ENCODE assay signal across 8 cellular contexts in genomic region chr6:166341464-166341863, GRCh38. TPM values are rescaled to one million over a fixed set of nuclear protein-coding genes. Genes with fewer than 3 reads are reported as not detected.
DNase-seq lines count a peak whose midpoint lies in the region; ATAC-seq and TF ChIP-seq lines count a peak whose summit lies in the region.

No MANE protein-coding gene starts in this region.

- H3K27me3 Mint-ChIP-seq in CD4-positive, CD25-positive, alpha-beta regulatory T cell, result no peaks in the 10 kb centered on the region
- no peaks in the 10 kb centered on the region for H3K27me3 Mint-ChIP-seq in natural killer cell treated with Interleukin-12 subunit alpha and Interleukin-12 subunit beta and Interleukin-15 and Interleukin-18, amount 100 ng/mL, for 72 hours

- H3K9me3 Mint-ChIP-seq in CD4-positive, CD25-positive, alpha-beta regulatory T cell, result no peaks in the 10 kb centered on the region
- H3K9me3 Mint-ChIP-seq in natural killer cell treated with Interleukin-12 subunit alpha and Interleukin-12 subunit beta and Interleukin-15 and Interleukin-18, amount 100 ng/mL, for 72 hours, result no peaks in the 10 kb centered on the region

- H3K4me3 Mint-ChIP-seq in CD4-positive, CD25-positive, alpha-beta regulatory T cell, result peak overlapping the region; percentile 91 to 97 (median 94)
- H3K4me3 Mint-ChIP-seq in natural killer cell treated with Interleukin-12 subunit alpha and Interleukin-12 subunit beta and Interleukin-15 and Interleukin-18, amount 100 ng/mL, for 72 hours, result peak overlapping the region; percentile 87

- H3K4me1 Mint-ChIP-seq in CD4-positive, CD25-positive, alpha-beta regulatory T cell, result peaks cover 13 to 20% (median 14%) of the 10 kb centered on the region in 4 donors
- peaks cover 11 to 19% of the 10 kb centered on the region in 2 donors for H3K4me1 Mint-ChIP-seq in natural killer cell treated with Interleukin-12 subunit alpha and Interleukin-12 subunit beta and Interleukin-15 and Interleukin-18, amount 100 ng/mL, for 72 hours (ENCODE audit: low read depth in 2 of 2)

- H3K27me3 ChIP-seq in CD4-positive, CD25-positive, alpha-beta regulatory T cell (ENCODE audit: control insufficient read depth, insufficient read depth, low read length), result no peaks in the 10 kb centered on the region

- H3K27ac ChIP-seq in CD4-positive, CD25-positive, alpha-beta regulatory T cell (ENCODE audit: insufficient read depth, low read length, poor library complexity, severe bottlenecking), result peak overlapping the region; percentile 79

- no peak for TF ChIP-seq POLR2A in NB4 (IDR thresholded peaks at IDR 0.05; ENCODE audit: extremely low read depth, insufficient read length)

- peaks cover 10% of the 10 kb centered on the region for H3K36me3 Mint-ChIP-seq in CD4-positive, CD25-positive, alpha-beta regulatory T cell
- peaks cover 5% of the 10 kb centered on the region for H3K36me3 Mint-ChIP-seq in natural killer cell treated with Interleukin-12 subunit alpha and Interleukin-12 subunit beta and Interleukin-15 and Interleukin-18, amount 100 ng/mL, for 72 hours

- peak overlapping the region; percentile 94 for H3K4me3 ChIP-seq in CD4-positive, CD25-positive, alpha-beta regulatory T cell (ENCODE audit: low read depth, low read length)
- H3K4me3 ChIP-seq in NB4 (ENCODE audit: low read depth, low read length) (peak overlapping the region; percentile 89), choroid plexus epithelial cell (ENCODE audit: low read depth, low read length) (peak overlapping the region; percentile 100)

- no peaks in the 10 kb centered on the region for H3K9me3 ChIP-seq in CD4-positive, CD25-positive, alpha-beta regulatory T cell (ENCODE audit: control insufficient read depth in 2 of 2, low read length in 2 of 2)

- peaks cover 64% of the 10 kb centered on the region for H3K4me1 ChIP-seq in CD4-positive, CD25-positive, alpha-beta regulatory T cell (ENCODE audit: control insufficient read depth, insufficient read depth, low read length, poor library complexity, severe bottlenecking)

- H3K27ac Mint-ChIP-seq in CD4-positive, CD25-positive, alpha-beta regulatory T cell, result peak overlapping the region; percentile 22 to 94 (median 84)
- H3K27ac Mint-ChIP-seq in natural killer cell treated with Interleukin-12 subunit alpha and Interleukin-12 subunit beta and Interleukin-15 and Interleukin-18, amount 100 ng/mL, for 72 hours, result peak overlapping the region; percentile 80 to 83

- no peak for TF ChIP-seq CTCF in NB4 (IDR thresholded peaks at IDR 0.05; ENCODE audit: low read depth, low read length)
- TF ChIP-seq CTCF in choroid plexus epithelial cell (conservative IDR thresholded peaks at IDR 0.05; ENCODE audit: low read depth, low read length), result no peak

- DNase-seq in CD4-positive, CD25-positive, alpha-beta regulatory T cell, result peak in 2 of 3 donors; percentile 42 to 73
- DNase-seq in NB4 (ENCODE audit: low read depth) (peak; percentile 67), choroid plexus epithelial cell (ENCODE audit: low read depth) (no peak), medulla oblongata (ENCODE audit: extremely low spot score) (no peak), AG08395 (ENCODE audit: low spot score) (no peak), NCI-H1092 (lab: John Stamatoyannopoulos, UW) (no peak)
- DNase-seq in natural killer cell treated with Interleukin-12 subunit alpha and Interleukin-12 subunit beta and Interleukin-15 and Interleukin-18, amount 100 ng/mL, for 72 hours (ENCODE audit: low spot score), result no peak

- peak; percentile 43 to 56 for ATAC-seq in CD4-positive, CD25-positive, alpha-beta regulatory T cell (ENCODE audit: low read depth in 2 of 2)
- ATAC-seq in natural killer cell treated with Interleukin-12 subunit alpha and Interleukin-12 subunit beta and Interleukin-15 and Interleukin-18, amount 100 ng/mL, for 72 hours, result no peak
- ATAC-seq in HG02623 (IDR thresholded peaks at IDR 0.05; ENCODE audit: unreplicated experiment), result no peak

- H3K36me3 ChIP-seq in CD4-positive, CD25-positive, alpha-beta regulatory T cell (ENCODE audit: control insufficient read depth, insufficient read depth, low read length), result peaks cover 16% of the 10 kb centered on the region

RNA-seq across cellular contexts. Expression of gene SFT2D1, which starts 0.9 kb away (rescaled TPM):
- total RNA-seq in CD4-positive, CD25-positive, alpha-beta regulatory T cell, result 23.7 TPM
- 100 to 1,000 TPM in 3 of 4 donors, 10 to 100 TPM in 1; 75.8 to 109 (median 106) TPM for polyA plus RNA-seq in CD4-positive, CD25-positive, alpha-beta regulatory T cell
- 10 to 100 TPM; 40.7 to 67.5 TPM for total RNA-seq in natural killer cell treated with Interleukin-12 subunit alpha and Interleukin-12 subunit beta and Interleukin-15 and Interleukin-18, amount 100 ng/mL, for 72 hours

RNA-seq across cellular contexts. Expression of gene PRR18, which starts 33.3 kb away (rescaled TPM):
- not detected for total RNA-seq in CD4-positive, CD25-positive, alpha-beta regulatory T cell
- polyA plus RNA-seq in CD4-positive, CD25-positive, alpha-beta regulatory T cell, result not detected
- not detected for total RNA-seq in natural killer cell treated with Interleukin-12 subunit alpha and Interleukin-12 subunit beta and Interleukin-15 and Interleukin-18, amount 100 ng/mL, for 72 hours

RNA-seq across cellular contexts. Expression of gene MPC1, which starts 41.3 kb away (rescaled TPM):
- total RNA-seq in CD4-positive, CD25-positive, alpha-beta regulatory T cell, result 25.7 TPM
- polyA plus RNA-seq in CD4-positive, CD25-positive, alpha-beta regulatory T cell, result 10 to 100 TPM; 70.2 to 92.1 (median 79.2) TPM
- total RNA-seq in natural killer cell treated with Interleukin-12 subunit alpha and Interleukin-12 subunit beta and Interleukin-15 and Interleukin-18, amount 100 ng/mL, for 72 hours, result 10 to 100 TPM; 11.5 to 30.4 TPM

Comparison
In these comparisons a context has a peak if more than half of its experiments do, and no peak if none do; other contexts are left out.
1. ATAC-seq: peak in CD4-positive, CD25-positive, alpha-beta regulatory T cell (2 of 2); none in natural killer cell treated with Interleukin-12 subunit alpha and Interleukin-12 subunit beta and Interleukin-15 and Interleukin-18, amount 100 ng/mL, for 72 hours (0 of 2) and HG02623 (single experiment).
2. DNase-seq: peak in CD4-positive, CD25-positive, alpha-beta regulatory T cell (2 of 3) and NB4 (single experiment); none in choroid plexus epithelial cell (single experiment), natural killer cell treated with Interleukin-12 subunit alpha and Interleukin-12 subunit beta and Interleukin-15 and Interleukin-18, amount 100 ng/mL, for 72 hours (single experiment), medulla oblongata (single experiment), AG08395 (single experiment) and NCI-H1092 (single experiment).
3. Peak in every context shown above with its lines, with median percentiles within 50 percentile points of each other: H3K4me3 ChIP-seq.